1 cellular context compared by ENCODE assay signal in the genomic region with DNA sequence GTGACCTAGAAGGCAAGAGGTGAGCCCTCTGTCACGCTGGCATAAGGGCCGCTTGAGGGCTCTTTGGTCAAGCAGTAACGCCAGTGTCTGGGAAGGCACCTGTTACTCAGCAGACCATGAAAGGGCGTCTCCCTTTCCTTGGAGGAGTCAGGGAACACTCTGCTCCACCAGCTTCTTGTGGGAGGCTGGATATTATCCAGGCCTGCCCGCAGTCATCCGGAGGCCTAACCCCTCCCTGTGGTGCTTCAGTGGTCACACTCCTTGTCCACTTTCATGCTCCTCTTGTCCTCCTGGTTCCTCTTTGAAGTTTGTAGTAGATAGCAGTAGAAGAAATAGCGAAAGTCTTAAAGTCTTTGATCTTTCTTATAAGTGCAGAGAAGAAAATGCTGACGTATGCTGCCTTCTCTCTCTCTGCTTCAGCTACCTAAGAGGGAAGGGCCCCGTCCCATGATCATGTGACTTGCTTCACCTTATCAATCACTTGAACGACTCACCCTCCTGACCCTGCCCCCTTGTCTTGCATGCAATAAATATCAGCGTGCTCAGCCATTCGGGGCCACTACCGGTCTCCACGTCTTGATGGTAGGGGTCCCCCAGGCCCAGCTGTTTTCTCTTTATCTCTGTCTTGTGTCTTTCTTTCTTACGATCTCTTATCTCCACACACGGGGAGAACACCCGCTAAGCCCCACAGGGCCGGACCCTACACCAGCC.
TF ChIP-seq lines count a peak whose summit lies in the region.

No MANE protein-coding gene starts in this region.

TF ChIP-seq in HepG2, 621 proteins besides CTCF, POLR2A, EP300 and RAD21:
- TF ChIP-seq MAFK (conservative IDR thresholded peaks at IDR 0.05 in 1 of 2, IDR thresholded peaks at IDR 0.05 in 1 of 2; ENCODE audit: low read length in 2 of 2) = peak; percentile 61 to 88; a peak in 3 of 4 replicates
- TF ChIP-seq, protein P1, sequence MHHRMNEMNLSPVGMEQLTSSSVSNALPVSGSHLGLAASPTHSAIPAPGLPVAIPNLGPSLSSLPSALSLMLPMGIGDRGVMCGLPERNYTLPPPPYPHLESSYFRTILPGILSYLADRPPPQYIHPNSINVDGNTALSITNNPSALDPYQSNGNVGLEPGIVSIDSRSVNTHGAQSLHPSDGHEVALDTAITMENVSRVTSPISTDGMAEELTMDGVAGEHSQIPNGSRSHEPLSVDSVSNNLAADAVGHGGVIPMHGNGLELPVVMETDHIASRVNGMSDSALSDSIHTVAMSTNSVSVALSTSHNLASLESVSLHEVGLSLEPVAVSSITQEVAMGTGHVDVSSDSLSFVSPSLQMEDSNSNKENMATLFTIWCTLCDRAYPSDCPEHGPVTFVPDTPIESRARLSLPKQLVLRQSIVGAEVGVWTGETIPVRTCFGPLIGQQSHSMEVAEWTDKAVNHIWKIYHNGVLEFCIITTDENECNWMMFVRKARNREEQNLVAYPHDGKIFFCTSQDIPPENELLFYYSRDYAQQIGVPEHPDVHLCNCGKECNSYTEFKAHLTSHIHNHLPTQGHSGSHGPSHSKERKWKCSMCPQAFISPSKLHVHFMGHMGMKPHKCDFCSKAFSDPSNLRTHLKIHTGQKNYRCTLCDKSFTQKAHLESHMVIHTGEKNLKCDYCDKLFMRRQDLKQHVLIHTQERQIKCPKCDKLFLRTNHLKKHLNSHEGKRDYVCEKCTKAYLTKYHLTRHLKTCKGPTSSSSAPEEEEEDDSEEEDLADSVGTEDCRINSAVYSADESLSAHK (CRISPR knock-in tag; IDR thresholded peaks at IDR 0.05; ENCODE audit: borderline replicate concordance) = no peak
- TF ChIP-seq MAFF (IDR thresholded peaks at IDR 0.05; ENCODE audit: low read depth, low read length) = peak; percentile 76
- peak; percentile 64 for TF ChIP-seq FOSL2 (CRISPR knock-in tag; IDR thresholded peaks at IDR 0.05)
